In the genomic region with DNA sequence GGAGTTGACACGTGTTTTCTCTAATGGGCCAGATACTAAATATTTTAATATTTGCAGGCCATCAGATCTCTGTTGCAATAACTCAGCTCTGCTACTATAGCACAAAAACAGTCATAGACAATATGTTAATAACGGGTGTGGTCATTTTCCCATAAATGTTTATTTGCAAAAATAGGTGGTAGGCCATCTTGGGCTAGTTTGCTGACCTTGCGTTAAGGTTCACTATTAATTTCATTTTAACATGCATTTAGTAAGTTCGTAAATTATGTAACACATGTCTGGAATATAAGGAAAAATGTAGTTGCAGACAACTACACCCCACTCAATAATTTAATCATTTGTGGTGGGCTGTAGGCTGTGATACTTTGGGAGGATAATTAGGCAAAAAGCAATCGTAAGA, we compare ENCODE assay signal across 36 cellular contexts.
DNase-seq lines count a peak whose midpoint lies in the region; ATAC-seq, FAIRE-seq and TF ChIP-seq lines count a peak whose summit lies in the region.
"Had no signal": no experiment of that assay in that cellular context is flagged by ENCODE, and none has a peak within 500 bp of the region (broad histone marks: within the 10 kb centered on the region; RNA-seq: fewer than 3 reads in every experiment).

No MANE protein-coding gene starts in this region.

- TF ChIP-seq CTCF in HepG2 (CRISPR knock-in tag; IDR thresholded peaks at IDR 0.05) (no peak), right lobe of liver (IDR thresholded peaks at IDR 0.05) (no peak), A549 (IDR thresholded peaks at IDR 0.05) (no peak), IMR-90 (conservative IDR thresholded peaks at IDR 0.05; ENCODE audit: low read depth, low read length) (no peak), K562 (IDR thresholded peaks at IDR 0.05 in 2 of 3, conservative IDR thresholded peaks at IDR 0.05 in 1 of 3; ENCODE audit: insufficient read depth in 2 of 3, low read depth in 1 of 3, low read length in 3 of 3) (no peak), endodermal cell (conservative IDR thresholded peaks at IDR 0.05) (no peak)

- TF ChIP-seq RAD21 in HepG2 (CRISPR knock-in tag; IDR thresholded peaks at IDR 0.05) (no peak), A549 (conservative IDR thresholded peaks at IDR 0.05 in 1 of 2, IDR thresholded peaks at IDR 0.05 in 1 of 2) (no peak), IMR-90 (IDR thresholded peaks at IDR 0.05; ENCODE audit: low read length) (no peak), K562 (CRISPR knock-in tag; conservative IDR thresholded peaks at IDR 0.05 in 1 of 2, IDR thresholded peaks at IDR 0.05 in 1 of 2) (no peak)

- H4K5ac ChIP-seq in IMR-90 (ENCODE audit: low read depth, low read length) = no peak overlapping the region

- WGBS in HepG2 (ENCODE audit: low lambda C conversion rate) = 37% methylated on average over 5 of the region's 5 CpGs
- 74% methylated on average over 5 of the region's 5 CpGs for WGBS in right lobe of liver (ENCODE audit: insufficient coverage, low coverage, low lambda C conversion rate, missing lambda C conversion rate)
- WGBS in A549 (ENCODE audit: missing lambda C conversion rate) = 36% methylated on average over 5 of the region's 5 CpGs
- WGBS in IMR-90 (ENCODE audit: extremely low coverage in 2 of 2, insufficient read length in 1 of 2), 2 experiments = no CpG with 5 or more reads among the region's 5 CpGs
- WGBS in K562 (ENCODE audit: insufficient coverage, low coverage, missing lambda C conversion rate) = 7% methylated on average over 5 of the region's 5 CpGs
- WGBS in endodermal cell (ENCODE audit: insufficient coverage in 1 of 2, insufficient read length in 1 of 2), 2 experiments = 96 to 100% methylated on average over 1 to 3 of the region's 5 CpGs

- H3K9me1 ChIP-seq in IMR-90 (ENCODE audit: insufficient read depth, low read length) = no peaks in the 10 kb centered on the region
- no peaks in the 10 kb centered on the region for H3K9me1 ChIP-seq in K562 (ENCODE audit: control insufficient read depth, insufficient read depth, low read length)

- in situ Hi-C loops in HepG2 (cut with HindIII; ENCODE audit: extremely low pct_ligation_motif_present, low pct_unique_long_range_greater_than_20kb) = no loop called here
- in situ Hi-C loops in IMR-90 (cut with MboI; ENCODE audit: low sequenced_read_pairs) = no loop called here
- in situ Hi-C loops in K562 (cut with MboI) = no loop called here

- CTCF ChIA-PET in HepG2 (lab: Yijun Ruan, JAX; ENCODE audit: low intra/inter-chr PET ratio, low total read pairs) = no interaction called here
- CTCF ChIA-PET in A549 (lab: Yijun Ruan, JAX) = no interaction called here
- CTCF ChIA-PET in IMR-90 (lab: Yijun Ruan, JAX) = no interaction called here
- CTCF ChIA-PET in K562 (lab: Yijun Ruan, JAX; ENCODE audit: low intra/inter-chr PET ratio) = no interaction called here

- no peak overlapping the region for H3K4me3 ChIP-seq in HepG2 (replicated peaks in 1 of 3; ENCODE audit: insufficient read depth in 1 of 3, low read depth in 2 of 3, low read length in 3 of 3)
- H3K4me3 ChIP-seq in right lobe of liver = no peak overlapping the region
- H3K4me3 ChIP-seq in A549 = no peak overlapping the region
- no peak overlapping the region for H3K4me3 ChIP-seq in IMR-90 (ENCODE audit: insufficient read depth, low read depth, low read length)
- no peak overlapping the region for H3K4me3 ChIP-seq in K562
- no peak overlapping the region for H3K4me3 ChIP-seq in endodermal cell (ENCODE audit: low read length)
- H3K4me3 ChIP-seq: BLaER1; BLaER1 treated with 17β-estradiol and CSF1 and Interleukin-3, amounts not matched to agents 10 nM and 100 nM had no signal

- TF ChIP-seq EP300 in HepG2 (IDR thresholded peaks at IDR 0.05; ENCODE audit: low read depth in 2 of 2, low read length in 2 of 2) (no peak), HepG2 (CRISPR knock-in tag; IDR thresholded peaks at IDR 0.05; ENCODE audit: borderline replicate concordance) (no peak), A549 (IDR thresholded peaks at IDR 0.05) (no peak), K562 (IDR thresholded peaks at IDR 0.05; ENCODE audit: low read length) (no peak)

- FAIRE-seq in HepG2 (lab: Jason Lieb, UNC) = no peak
- no peak for FAIRE-seq in A549 (lab: Jason Lieb, UNC)
- FAIRE-seq in K562 (lab: Jason Lieb, UNC) = no peak
- FAIRE-seq: A204.1, D721Med had no signal

- H3K79me2 ChIP-seq in HepG2 (ENCODE audit: insufficient read depth, low read length) = no peaks in the 10 kb centered on the region
- H3K79me2 ChIP-seq in K562 (ENCODE audit: control insufficient read depth, insufficient read depth, low read length) = no peaks in the 10 kb centered on the region

- H2AK5ac ChIP-seq in IMR-90 (ENCODE audit: low read depth, low read length) = no peak overlapping the region

- BruUV-seq in HepG2 (replicated peaks; lab: Mats Ljungman, UMichigan) (no TSS peak), IMR-90 (replicated peaks; lab: Mats Ljungman, UMichigan) (no TSS peak), K562 (replicated peaks; lab: Mats Ljungman, UMichigan) (no TSS peak)

- H4K91ac ChIP-seq in IMR-90 (ENCODE audit: insufficient read depth, low read depth, low read length) = no peak overlapping the region

- H3K56ac ChIP-seq in IMR-90 (ENCODE audit: extremely low read depth, insufficient read depth, low read length) = no peak overlapping the region

- H3K36me3 ChIP-seq in HepG2 (replicated peaks in 1 of 2; ENCODE audit: control insufficient read depth in 1 of 2, insufficient read depth in 2 of 2, low read length in 2 of 2) = no peaks in the 10 kb centered on the region
- H3K36me3 ChIP-seq in right lobe of liver = no peaks in the 10 kb centered on the region
- no peaks in the 10 kb centered on the region for H3K36me3 ChIP-seq in IMR-90 (ENCODE audit: control insufficient read depth, insufficient read depth, low read length)
- no peaks in the 10 kb centered on the region for H3K36me3 ChIP-seq in K562 (ENCODE audit: control insufficient read depth, insufficient read depth, low read length)
- no peaks in the 10 kb centered on the region for H3K36me3 ChIP-seq in endodermal cell (ENCODE audit: control insufficient read depth, insufficient read depth, low read length)
- H3K36me3 ChIP-seq: BE2C; BLaER1; BLaER1 treated with 17β-estradiol and CSF1 and Interleukin-3, amounts not matched to agents 10 nM and 100 nM had no signal

- H3K36me3 Mint-ChIP-seq in endodermal cell (ENCODE audit: low read depth) = no peaks in the 10 kb centered on the region
- H3K36me3 Mint-ChIP-seq: CD14-positive monocyte; CD4-positive, alpha-beta memory T cell; CD4-positive, CD25-positive, alpha-beta regulatory T cell; CD8-positive, alpha-beta memory T cell; CD8-positive, alpha-beta T cell had no signal

- dilution Hi-C loops in IMR-90 (cut with HindIII; ENCODE audit: low sequenced_read_pairs, unreplicated experiment) = no loop called here

- H3K4me2 ChIP-seq in HepG2 (ENCODE audit: low read depth, low read length) (no peak overlapping the region), A549 (no peak overlapping the region), IMR-90 (ENCODE audit: low read depth, low read length) (no peak overlapping the region), K562 (ENCODE audit: insufficient read depth, low read length) (no peak overlapping the region)
- H3K4me2 ChIP-seq: BLaER1; BLaER1 treated with 17β-estradiol and CSF1 and Interleukin-3, amounts not matched to agents 10 nM and 100 nM had no signal

- H3K79me1 ChIP-seq in IMR-90 (ENCODE audit: low read depth in 1 of 2, low read length in 2 of 2) = no peaks in the 10 kb centered on the region

- H3K4me1 Mint-ChIP-seq in endodermal cell = no peaks in the 10 kb centered on the region
- H3K4me1 Mint-ChIP-seq: B cell; CD14-positive monocyte; CD4-positive, alpha-beta memory T cell; CD4-positive, CD25-positive, alpha-beta regulatory T cell; CD8-positive, alpha-beta memory T cell had no signal

- no peak overlapping the region for H3K4me3 Mint-ChIP-seq in endodermal cell
- H3K4me3 Mint-ChIP-seq: B cell; CD14-positive monocyte; CD4-positive, alpha-beta memory T cell; CD4-positive, alpha-beta T cell; CD4-positive, CD25-positive, alpha-beta regulatory T cell; CD8-positive, alpha-beta memory T cell; CD8-positive, alpha-beta T cell had no signal

- H2AFZ ChIP-seq in HepG2 (ENCODE audit: low read length) (no peak overlapping the region), IMR-90 (replicated peaks; ENCODE audit: low read length, poor library complexity) (no peak overlapping the region), K562 (ENCODE audit: low read depth, low read length) (peak overlapping the region; percentile 67)

- H3K4me1 ChIP-seq in HepG2 (ENCODE audit: insufficient read depth, low read length) = no peaks in the 10 kb centered on the region
- H3K4me1 ChIP-seq in right lobe of liver = no peaks in the 10 kb centered on the region
- no peaks in the 10 kb centered on the region for H3K4me1 ChIP-seq in A549
- H3K4me1 ChIP-seq in IMR-90 (ENCODE audit: control insufficient read depth, insufficient read depth, low read length) = no peaks in the 10 kb centered on the region
- H3K4me1 ChIP-seq in K562 (replicated peaks in 1 of 2; ENCODE audit: control insufficient read depth in 2 of 2, insufficient read depth in 2 of 2, low read length in 2 of 2) = no peaks in the 10 kb centered on the region
- no peaks in the 10 kb centered on the region for H3K4me1 ChIP-seq in endodermal cell (ENCODE audit: control insufficient read depth, insufficient read depth, low read length)
- H3K4me1 ChIP-seq: BE2C; BLaER1; BLaER1 treated with 17β-estradiol and CSF1 and Interleukin-3, amounts not matched to agents 10 nM and 100 nM had no signal

- H3K9me3 ChIP-seq in HepG2 (ENCODE audit: low read length) (no peaks in the 10 kb centered on the region), right lobe of liver (no peaks in the 10 kb centered on the region), A549 (no peaks in the 10 kb centered on the region), IMR-90 (ENCODE audit: control insufficient read depth, insufficient read depth, low read length) (0 out of 2 replicates have a peak, but pooled peaks cover 2% of the 10 kb centered on the region), K562 (replicated peaks; ENCODE audit: control insufficient read depth, insufficient read depth, low read depth, low read length) (no peaks in the 10 kb centered on the region), endodermal cell (ENCODE audit: control insufficient read depth, low read length) (no peaks in the 10 kb centered on the region)
- H3K9me3 ChIP-seq: BE2C; BLaER1; BLaER1 treated with 17β-estradiol and CSF1 and Interleukin-3, amounts not matched to agents 10 nM and 100 nM; Caco-2 had no signal

- no peak overlapping the region for H3K23ac ChIP-seq in IMR-90 (ENCODE audit: low read depth, low read length)

- no peak overlapping the region for H2AK9ac ChIP-seq in IMR-90 (replicated peaks; ENCODE audit: low read depth, low read length, poor library complexity)

- no peaks in the 10 kb centered on the region for H3K27me3 Mint-ChIP-seq in endodermal cell (ENCODE audit: insufficient read depth)
- H3K27me3 Mint-ChIP-seq: B cell; CD4-positive, alpha-beta memory T cell; CD4-positive, alpha-beta T cell; CD4-positive, CD25-positive, alpha-beta regulatory T cell; CD8-positive, alpha-beta memory T cell had no signal

- H2BK20ac ChIP-seq in IMR-90 (ENCODE audit: low read depth, low read length) = no peak overlapping the region

- H2BK15ac ChIP-seq in IMR-90 (ENCODE audit: low read depth, low read length) = no peak overlapping the region

- H4K8ac ChIP-seq in IMR-90 (ENCODE audit: low read depth in 2 of 2, low read length in 2 of 2) = no peak overlapping the region

- no peak overlapping the region for H3K4ac ChIP-seq in IMR-90 (ENCODE audit: low read depth, low read length)

- no peak overlapping the region for H2BK5ac ChIP-seq in IMR-90 (ENCODE audit: low read depth, low read length, poor library complexity, severe bottlenecking)

- H4K20me1 ChIP-seq in HepG2 (ENCODE audit: insufficient read depth, low read length) = no peaks in the 10 kb centered on the region
- no peaks in the 10 kb centered on the region for H4K20me1 ChIP-seq in IMR-90 (ENCODE audit: insufficient read depth, low read length)
- H4K20me1 ChIP-seq in K562 (replicated peaks; ENCODE audit: control insufficient read depth, insufficient read depth, low read length) = no peaks in the 10 kb centered on the region
- H4K20me1 ChIP-seq: BLaER1; BLaER1 treated with 17β-estradiol and CSF1 and Interleukin-3, amounts not matched to agents 10 nM and 100 nM had no signal

- H3K27ac ChIP-seq in HepG2 (ENCODE audit: extremely low read length, insufficient read depth, low read length) (no peak overlapping the region), right lobe of liver (no peak overlapping the region), A549 (no peak overlapping the region), IMR-90 (ENCODE audit: insufficient read depth, low read length) (no peak overlapping the region), K562 (ENCODE audit: extremely low read depth, low read depth, low read length) (no peak overlapping the region), endodermal cell (ENCODE audit: low read depth, low read length) (no peak overlapping the region)
- H3K27ac ChIP-seq: 22Rv1; BLaER1; BLaER1 treated with 17β-estradiol and CSF1 and Interleukin-3, amounts not matched to agents 10 nM and 100 nM; C4-2B had no signal

- no peak overlapping the region for H2BK120ac ChIP-seq in IMR-90 (ENCODE audit: low read depth, low read length)

- POLR2A ChIA-PET in HepG2 (lab: Yijun Ruan, JAX) = no interaction called here
- POLR2A ChIA-PET in A549 (lab: Yijun Ruan, JAX) = no interaction called here
- POLR2A ChIA-PET in IMR-90 (lab: Charles Lee; ENCODE audit: unreplicated experiment) = no interaction called here
- POLR2A ChIA-PET in K562 (lab: Yijun Ruan, JAX) = interaction anchor here (0.6 kb wide), 1 partner anchor 15 kb away, joined by 3 read pairs; no protein-coding TSS in a partner anchor

- no peak for DNase-seq in HepG2 (ENCODE audit: low spot score)
- no peak for DNase-seq in right lobe of liver
- DNase-seq in A549 (ENCODE audit: low read depth in 1 of 2, low spot score in 1 of 2) = no peak
- no peak for DNase-seq in IMR-90
- no peak for DNase-seq in K562 (ENCODE audit: extremely low read depth in 1 of 4, low spot score in 3 of 4)
- no peak for DNase-seq in endodermal cell
- no peak for DNase-seq in cerebellum (ENCODE audit: low spot score)
- DNase-seq: 8988T; ACHN; AML-193; BE2C; C1 segment of cervical spinal cord; Caco-2; Calu3; CD4-positive, alpha-beta memory T cell; CD4-positive, alpha-beta T cell; CD4-positive, CD25-positive, alpha-beta regulatory T cell; CD8-positive, alpha-beta memory T cell; CD8-positive, alpha-beta T cell; COR-L47; DMS 273 treated with DMSO at 0.1 percent for 48 hours; DMS153; DMS53; DMS79; DMS79 treated with DMSO at 0.1 percent for 48 hours; DND-41; EL had no signal

- no peak for TF ChIP-seq POLR2A in HepG2 (IDR thresholded peaks at IDR 0.05; ENCODE audit: insufficient read depth in 1 of 2, low read depth in 2 of 2, low read length in 2 of 2)
- TF ChIP-seq POLR2A in right lobe of liver (IDR thresholded peaks at IDR 0.05) = no peak
- TF ChIP-seq POLR2A in A549 (IDR thresholded peaks at IDR 0.05; ENCODE audit: low read length) = no peak
- TF ChIP-seq POLR2A in IMR-90 (IDR thresholded peaks at IDR 0.05; ENCODE audit: low read depth, low read length) = no peak
- TF ChIP-seq POLR2A in K562 (conservative IDR thresholded peaks at IDR 0.05) = no peak

- no peak overlapping the region for H3K14ac ChIP-seq in IMR-90 (replicated peaks; ENCODE audit: low read depth, low read length)

- H3K9me3 Mint-ChIP-seq in endodermal cell = no peaks in the 10 kb centered on the region

- no peak overlapping the region for H3K9ac ChIP-seq in HepG2 (ENCODE audit: insufficient read depth, low read depth, low read length)
- H3K9ac ChIP-seq in IMR-90 (ENCODE audit: low read depth, low read length) = no peak overlapping the region
- H3K9ac ChIP-seq in K562 (ENCODE audit: insufficient read depth in 1 of 2, low read depth in 2 of 2, low read length in 2 of 2) = no peak overlapping the region
- H3K9ac ChIP-seq in endodermal cell (ENCODE audit: extremely low read depth, low read length, poor library complexity, severe bottlenecking) = no peak overlapping the region
- H3K9ac ChIP-seq: BLaER1; BLaER1 treated with 17β-estradiol and CSF1 and Interleukin-3, amounts not matched to agents 10 nM and 100 nM had no signal

- no peak overlapping the region for H3K18ac ChIP-seq in IMR-90 (ENCODE audit: low read depth, low read length)

- ATAC-seq in HepG2 = no peak
- ATAC-seq in right lobe of liver = no peak
- no peak for ATAC-seq in A549
- ATAC-seq in IMR-90 (ENCODE audit: low read depth) = no peak
- ATAC-seq in K562 = no peak
- ATAC-seq in HG03439 (IDR thresholded peaks at IDR 0.05; ENCODE audit: unreplicated experiment) = no peak
- ATAC-seq: CD8-positive, alpha-beta T cell had no signal

- H3K27me3 ChIP-seq in HepG2 (ENCODE audit: control insufficient read depth in 1 of 2, insufficient read depth in 2 of 2, low read length in 2 of 2) (no peaks in the 10 kb centered on the region), right lobe of liver (no peaks in the 10 kb centered on the region), IMR-90 (ENCODE audit: control insufficient read depth, insufficient read depth, low read length) (no peaks in the 10 kb centered on the region), K562 (ENCODE audit: control insufficient read depth in 2 of 2, insufficient read depth in 2 of 2, low read length in 2 of 2) (no peaks in the 10 kb centered on the region), endodermal cell (ENCODE audit: control insufficient read depth, insufficient read depth, low read length, poor library complexity, severe bottlenecking) (no peaks in the 10 kb centered on the region)
- H3K27me3 ChIP-seq: BE2C; BLaER1; BLaER1 treated with 17β-estradiol and CSF1 and Interleukin-3, amounts not matched to agents 10 nM and 100 nM had no signal

- H3K27ac Mint-ChIP-seq in endodermal cell = no peak overlapping the region
- H3K27ac Mint-ChIP-seq: B cell; CD4-positive, alpha-beta memory T cell; CD4-positive, alpha-beta T cell; CD4-positive, CD25-positive, alpha-beta regulatory T cell; CD8-positive, alpha-beta memory T cell; CD8-positive, alpha-beta T cell had no signal

- intact Hi-C loops in HepG2 (cut with micrococcal nuclease; ENCODE audit: unreplicated experiment) = no loop called here
- intact Hi-C loops in right lobe of liver (cut with DNase I) = no loop called here
- intact Hi-C loops in IMR-90 (cut with micrococcal nuclease) = no loop called here
- intact Hi-C loops in K562 (cut with micrococcal nuclease) = no loop called here
